Comparison of ENCODE assay signal across 7 cellular contexts in genomic region chr9:37329576-37329975, GRCh38.
DNase-seq lines count a peak whose midpoint lies in the region; ATAC-seq and TF ChIP-seq lines count a peak whose summit lies in the region.

No MANE protein-coding gene starts in this region.

- DNase-seq in GF-D8 (lab: John Stamatoyannopoulos, UW), result peak; percentile 14
- DNase-seq in SK-N-SH, result peak; percentile 9
- peak; percentile 33 for DNase-seq in medulla oblongata (ENCODE audit: extremely low spot score)
- DNase-seq in HuH-7 (ENCODE audit: low spot score), result no peak
- DNase-seq in epidermal melanocyte (ENCODE audit: insufficient read length, low spot score), result no peak
- no peak for DNase-seq in sciatic nerve (ENCODE audit: low spot score)

- TF ChIP-seq CTCF in SK-N-SH (IDR thresholded peaks at IDR 0.05), result peak; percentile 61

- no peaks in the 10 kb centered on the region for H3K27me3 ChIP-seq in SK-N-SH (ENCODE audit: insufficient read depth)

- CTCF ChIA-PET in SK-N-SH (lab: Yijun Ruan, JAX), result interaction anchor here (0.8 to 2.2 kb wide), 21 partner anchors 8 to 468 kb away, joined by 3 to 22 read pairs (median 4); no protein-coding TSS in a partner anchor

- TF ChIP-seq EP300 in SK-N-SH (IDR thresholded peaks at IDR 0.05; ENCODE audit: borderline replicate concordance in 1 of 2, low read depth in 1 of 2, low read length in 1 of 2), result no peak

- no peaks in the 10 kb centered on the region for H3K9me2 ChIP-seq in SK-N-SH

- peak; percentile 71 for TF ChIP-seq RAD21 in SK-N-SH (IDR thresholded peaks at IDR 0.05; ENCODE audit: low read length)

- H3K36me3 ChIP-seq in SK-N-SH (replicated peaks in 1 of 2; ENCODE audit: control insufficient read depth in 1 of 2, insufficient read depth in 2 of 2, low read length in 1 of 2), result peaks cover 0 to 4% of the 10 kb centered on the region in 2 experiments

- H3K4me2 ChIP-seq in SK-N-SH, result no peak overlapping the region

- no peaks in the 10 kb centered on the region for H3K9me3 ChIP-seq in SK-N-SH

- H3K79me2 ChIP-seq in SK-N-SH (ENCODE audit: insufficient read depth), result no peaks in the 10 kb centered on the region

- intact Hi-C loops in sciatic nerve (cut with DNase I), result no loop called here

- H4K20me1 ChIP-seq in SK-N-SH (ENCODE audit: insufficient read depth), result no peaks in the 10 kb centered on the region

- H3K4me3 ChIP-seq in SK-N-SH (ENCODE audit: low read depth in 2 of 2, low read length in 1 of 2), result no peak overlapping the region

- POLR2A ChIA-PET in SK-N-SH (lab: Yijun Ruan, JAX), result no interaction called here

- H3K4me1 ChIP-seq in SK-N-SH (ENCODE audit: control insufficient read depth in 1 of 2, insufficient read depth in 2 of 2, low read depth in 1 of 2, low read length in 1 of 2), result peaks cover 6 to 10% of the 10 kb centered on the region in 2 experiments; a peak in 3 of 4 replicates

- H3K27ac ChIP-seq in SK-N-SH (ENCODE audit: low read depth in 2 of 2, low read length in 1 of 2), result no peak overlapping the region

- H2AFZ ChIP-seq in SK-N-SH (ENCODE audit: low read depth), result no peak overlapping the region

- no peak overlapping the region for H3K9ac ChIP-seq in SK-N-SH

- 81% methylated on average over 2 of the region's 2 CpGs for WGBS in SK-N-SH (ENCODE audit: low lambda C conversion rate)

- no peaks in the 10 kb centered on the region for H3F3A ChIP-seq in SK-N-SH (replicated peaks; ENCODE audit: insufficient read depth)

- ATAC-seq in HG02610 (IDR thresholded peaks at IDR 0.05; ENCODE audit: unreplicated experiment) (peak; percentile 40), sciatic nerve (no peak)

TF ChIP-seq in SK-N-SH, 30 proteins besides CTCF, POLR2A, EP300 and RAD21:
- TF ChIP-seq SMC3 (IDR thresholded peaks at IDR 0.05; ENCODE audit: low read depth, low read length) (peak; percentile 33), FOXJ3 (CRISPR knock-in tag; IDR thresholded peaks at IDR 0.05) (no peak)
TF ChIP-seq in SK-N-SH: peak in this region for 1.

Comparison
In these comparisons a context has a peak if more than half of its experiments do, and no peak if none do; other contexts are left out.
1. DNase-seq: peak in GF-D8 (single experiment), SK-N-SH (single experiment) and medulla oblongata (single experiment); none in HuH-7 (single experiment), epidermal melanocyte (single experiment) and sciatic nerve (single experiment).